21 cellular contexts compared by ENCODE assay signal in the genomic region with DNA sequence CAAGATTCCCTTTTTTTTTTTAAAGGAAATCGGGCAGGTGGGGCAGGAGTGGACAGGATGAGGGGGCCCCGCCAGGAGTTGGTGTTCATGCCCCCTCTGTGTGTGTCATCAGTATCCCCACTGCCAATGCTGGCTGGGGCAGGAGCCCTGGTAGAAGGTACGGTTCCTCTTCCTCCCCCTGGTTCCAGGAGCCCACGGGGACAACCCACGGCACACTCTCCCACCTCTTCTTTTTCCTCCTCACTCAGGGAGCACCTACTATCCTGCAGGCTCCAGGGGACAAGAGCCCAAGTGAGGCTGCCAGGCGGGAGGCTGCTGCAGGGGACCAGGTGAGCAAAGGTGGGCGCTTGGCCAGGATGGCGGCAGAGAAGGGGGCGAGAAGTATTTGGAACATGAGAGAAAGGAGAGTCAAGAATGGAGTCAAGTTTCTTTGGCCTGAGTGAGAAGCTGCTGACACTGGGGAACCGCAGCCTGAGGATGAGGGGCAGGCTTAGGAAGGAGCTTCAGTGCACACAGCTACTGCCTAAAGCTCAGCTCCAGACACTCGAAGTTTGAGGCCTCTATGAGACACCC. TPM values are rescaled to one million over a fixed set of nuclear protein-coding genes. Genes with fewer than 3 reads are reported as not detected.
A peak's percentile ranks its signal among the peaks of the same experiment; 100 is the strongest.
DNase-seq lines count a peak whose midpoint lies in the region; ATAC-seq, FAIRE-seq and TF ChIP-seq lines count a peak whose summit lies in the region.
"Had no signal": no experiment of that assay in that cellular context is flagged by ENCODE, and none has a peak within 500 bp of the region (broad histone marks: within the 10 kb centered on the region; RNA-seq: fewer than 3 reads in every experiment).

No MANE protein-coding gene starts in this region.

- ATAC-seq in pancreas (no peak), HG03045 (IDR thresholded peaks at IDR 0.05; ENCODE audit: unreplicated experiment) (no peak), left lobe of liver (no peak)

- no peak for DNase-seq in left ventricle myocardium inferior
- DNase-seq in cardiac septum (ENCODE audit: low spot score) = no peak
- peak; percentile 74 for DNase-seq in coronary artery (ENCODE audit: low spot score)
- peak in 2 of 6 donors; percentile 57 to 75 for DNase-seq in pancreas
- no peak for DNase-seq in uterus
- no peak for DNase-seq in left lobe of liver (ENCODE audit: low spot score)
- no peak for DNase-seq in activated CD4-positive, CD25-positive, alpha-beta regulatory T cell (lab: John Stamatoyannopoulos, UW)
- DNase-seq: activated CD8-positive, alpha-beta memory T cell treated with anti-CD3 and anti-CD28 coated beads for 24 hours; activated effector memory CD4-positive, alpha-beta T cell treated with Interleukin-2 at 50 U/mL for 16 hours; AML-193; glutamatergic neuron; H7; KBM-7; NCI-H1105; NCI-H2227 treated with DMSO at 0.1 percent for 48 hours; stimulated activated CD4-positive, alpha-beta T cell treated with anti-CD3 and anti-CD28 coated beads, Interleukin-2, amount 100 ng/mL, for 24 hours had no signal

- H3K27ac ChIP-seq in left ventricle myocardium inferior (replicated peaks) (peak overlapping the region; percentile 99), coronary artery (peak overlapping the region; percentile 93 to 94), pancreas (peak overlapping the region in 3 of 4 donors; percentile 75 to 90 (median 87)), uterus (peak overlapping the region; percentile 84 to 88)
- H3K27ac ChIP-seq: SK-N-MC had no signal

- FAIRE-seq in pancreas (lab: Jason Lieb, UNC) = no peak
- FAIRE-seq: bronchial epithelial cell, keratinocyte, TTC549 had no signal

- H3K4me1 ChIP-seq in left ventricle myocardium inferior (peaks cover 96% of the 10 kb centered on the region), pancreas (peaks cover 30 to 43% (median 33%) of the 10 kb centered on the region in 3 donors), uterus (peaks cover 0 to 30% of the 10 kb centered on the region in 2 donors)

- H3K9me3 ChIP-seq in left ventricle myocardium inferior (replicated peaks) (no peaks in the 10 kb centered on the region), pancreas (no peaks in the 10 kb centered on the region), uterus (no peaks in the 10 kb centered on the region)

- TF ChIP-seq POLR2A in uterus (IDR thresholded peaks at IDR 0.05) = no peak

- whole genome bisulfite sequencing in pancreas, 2 donors = 86 to 89% methylated on average over 11 of the region's 11 CpGs

- intact Hi-C loops in left ventricle myocardium inferior (cut with micrococcal nuclease) = no loop called here
- intact Hi-C loops in cardiac septum (cut with DNase I) = loop anchor here (2.0 to 5.0 kb wide), 2 partner anchors 81 to 324 kb away; no protein-coding TSS in a partner anchor
- intact Hi-C loops in pancreas (cut with DNase I) = loop anchor here in 1 of 3 donors (10.0 kb wide), 1 partner anchor 71 kb away; no protein-coding TSS in a partner anchor
- intact Hi-C loops in uterus (cut with DNase I; ENCODE audit: low total_unique reads) = loop anchor here (5.0 kb wide), 1 partner anchor 79 kb away; no protein-coding TSS in a partner anchor

- peaks cover 14% of the 10 kb centered on the region for H3K36me3 ChIP-seq in left ventricle myocardium inferior
- peaks cover 0 to 2% (median 0%) of the 10 kb centered on the region in 3 donors for H3K36me3 ChIP-seq in pancreas
- no peaks in the 10 kb centered on the region for H3K36me3 ChIP-seq in uterus

- TF ChIP-seq CTCF in left ventricle myocardium inferior (IDR thresholded peaks at IDR 0.05; ENCODE audit: borderline replicate concordance) (no peak), coronary artery (IDR thresholded peaks at IDR 0.05) (no peak), pancreas (IDR thresholded peaks at IDR 0.05) (no peak), uterus (IDR thresholded peaks at IDR 0.05) (no peak)

- no peaks in the 10 kb centered on the region for H3K27me3 ChIP-seq in left ventricle myocardium inferior (ENCODE audit: low read depth)
- no peaks in the 10 kb centered on the region for H3K27me3 ChIP-seq in pancreas
- H3K27me3 ChIP-seq in uterus = no peaks in the 10 kb centered on the region

- no peak overlapping the region for H3K4me3 ChIP-seq in left ventricle myocardium inferior
- H3K4me3 ChIP-seq in coronary artery = no peak overlapping the region
- no peak overlapping the region for H3K4me3 ChIP-seq in pancreas
- H3K4me3 ChIP-seq in uterus = no peak overlapping the region
- H3K4me3 ChIP-seq: SK-N-MC had no signal

RNA-seq across cellular contexts. Expression of a gene that starts 26.5 kb away (rescaled TPM):
- total RNA-seq in left ventricle myocardium inferior (54.7 TPM), cardiac septum (55.8 TPM), pancreas (100 to 1,000 TPM in 2 of 6 donors, 10 to 100 TPM in 4; 68.4 to 141 (median 89.1) TPM), uterus (100 to 1,000 TPM in 1 of 4 donors, 10 to 100 TPM in 3; 45.6 to 175 (median 59.1) TPM), left lobe of liver (58.0 TPM)
- polyA plus RNA-seq in pancreas = 10 to 100 TPM; 38.1 to 59.8 TPM
